ENCODE assay signal across 10 cellular contexts in genomic region chr7:13099197-13099795, GRCh38.
DNase-seq lines count a peak whose midpoint lies in the region; ATAC-seq and TF ChIP-seq lines count a peak whose summit lies in the region.
"Had no signal": no experiment of that assay in that cellular context is flagged by ENCODE, and none has a peak within 500 bp of the region (broad histone marks: within the 10 kb centered on the region; RNA-seq: fewer than 3 reads in every experiment).

No MANE protein-coding gene starts in this region.

- DNase-seq in HuH-7.5 (ENCODE audit: low spot score) (peak; percentile 41), foreskin keratinocyte (peak; percentile 56 to 66), SHP77 treated with DMSO at 0.1 percent for 48 hours (lab: John Stamatoyannopoulos, UW) (no peak), NCI-H128 (lab: John Stamatoyannopoulos, UW; ENCODE audit: unreplicated experiment) (no peak)
- DNase-seq in activated effector memory CD4-positive, alpha-beta T cell treated with anti-CD3 and anti-CD28 coated beads, Interleukin-2, amount 50 U/mL, for 16 hours, result no peak
- no peak for DNase-seq in CD4-positive, alpha-beta memory T cell
- DNase-seq: DMS153 had no signal

- CTCF ChIA-PET in CD4-positive, alpha-beta memory T cell (lab: Charles Lee; ENCODE audit: partially characterized antibody), result no interaction called here

- H3K27ac ChIP-seq in foreskin keratinocyte, result peak overlapping the region; percentile 42
- H3K27ac ChIP-seq in CD4-positive, alpha-beta memory T cell (ENCODE audit: low read depth, low read length), result no peak overlapping the region

- H3K27ac Mint-ChIP-seq in CD4-positive, alpha-beta memory T cell, result no peak overlapping the region
- H3K27ac Mint-ChIP-seq: dendritic cell treated with granulocyte-macrophage colony-stimulating factor and Interleukin-4, amounts not matched to agents 40 ng/mL and 50 ng/mL, for 4 days had no signal

- no peak overlapping the region for H3K4me3 ChIP-seq in CD4-positive, alpha-beta memory T cell (ENCODE audit: low read length in 2 of 2)

- H3K4me1 Mint-ChIP-seq in CD4-positive, alpha-beta memory T cell, result peaks cover 0 to 2% (median under 1%) of the 10 kb centered on the region in 4 donors

- H3K9me3 ChIP-seq in CD4-positive, alpha-beta memory T cell (ENCODE audit: control insufficient read depth in 1 of 2, low read length in 2 of 2), result no peaks in the 10 kb centered on the region

- ATAC-seq in GM18858 (IDR thresholded peaks at IDR 0.05; ENCODE audit: unreplicated experiment) (peak; percentile 69), GM21717 (IDR thresholded peaks at IDR 0.05; ENCODE audit: unreplicated experiment) (peak; percentile 93), foreskin keratinocyte (peak; percentile 99)

- peaks cover 2 to 5% of the 10 kb centered on the region in 2 donors for H3K27me3 Mint-ChIP-seq in CD4-positive, alpha-beta memory T cell
- H3K27me3 Mint-ChIP-seq: dendritic cell treated with granulocyte-macrophage colony-stimulating factor and Interleukin-4, amounts not matched to agents 40 ng/mL and 50 ng/mL, for 4 days had no signal

- TF ChIP-seq CTCF in foreskin keratinocyte (conservative IDR thresholded peaks at IDR 0.05), result no peak

- no peaks in the 10 kb centered on the region for H3K27me3 ChIP-seq in foreskin keratinocyte
- H3K27me3 ChIP-seq in CD4-positive, alpha-beta memory T cell (ENCODE audit: insufficient read depth, low read length), result no peaks in the 10 kb centered on the region

- H3K4me3 Mint-ChIP-seq in CD4-positive, alpha-beta memory T cell, result no peak overlapping the region
- H3K4me3 Mint-ChIP-seq: dendritic cell treated with granulocyte-macrophage colony-stimulating factor and Interleukin-4, amounts not matched to agents 40 ng/mL and 50 ng/mL, for 4 days had no signal

- no peaks in the 10 kb centered on the region for H3K36me3 Mint-ChIP-seq in CD4-positive, alpha-beta memory T cell

- no peaks in the 10 kb centered on the region for H3K36me3 ChIP-seq in CD4-positive, alpha-beta memory T cell (ENCODE audit: insufficient read depth, low read length)

- intact Hi-C loops in CD4-positive, alpha-beta memory T cell (cut with micrococcal nuclease), result no loop called here

- H3K4me1 ChIP-seq in foreskin keratinocyte, result peaks cover 5% of the 10 kb centered on the region
- no peaks in the 10 kb centered on the region for H3K4me1 ChIP-seq in CD4-positive, alpha-beta memory T cell (ENCODE audit: insufficient read depth, low read length)

- no peaks in the 10 kb centered on the region for H3K9me3 Mint-ChIP-seq in CD4-positive, alpha-beta memory T cell
- H3K9me3 Mint-ChIP-seq: dendritic cell treated with granulocyte-macrophage colony-stimulating factor and Interleukin-4, amounts not matched to agents 40 ng/mL and 50 ng/mL, for 4 days had no signal

- POLR2A ChIA-PET in CD4-positive, alpha-beta memory T cell (lab: Charles Lee; ENCODE audit: partially characterized antibody), result no interaction called here

Comparison
In these comparisons a context has a peak if more than half of its experiments do, and no peak if none do; other contexts are left out.
1. DNase-seq: peak in HuH-7.5 (single experiment) and foreskin keratinocyte (2 of 2); none in activated effector memory CD4-positive, alpha-beta T cell treated with anti-CD3 and anti-CD28 coated beads, Interleukin-2, amount 50 U/mL, for 16 hours (single experiment), CD4-positive, alpha-beta memory T cell (0 of 5), SHP77 treated with DMSO at 0.1 percent for 48 hours (single experiment) and NCI-H128 (single experiment).
2. Peak in every context shown above with its lines, with median percentiles within 50 percentile points of each other: ATAC-seq.